1 cellular context compared by ENCODE assay signal in genomic region chr21:36700295-36700960, GRCh38.
TF ChIP-seq lines count a peak whose summit lies in the region.

No MANE protein-coding gene starts in this region.

TF ChIP-seq in HCT116, 20 proteins besides CTCF, POLR2A, EP300 and RAD21 (continued from another document):
- TF ChIP-seq ZBTB33 (IDR thresholded peaks at IDR 0.05; ENCODE audit: extremely low read depth, insufficient replicate concordance, low read length): no peak
- no peak for TF ChIP-seq CEBPB (IDR thresholded peaks at IDR 0.05; ENCODE audit: low read depth)
- TF ChIP-seq SRF (IDR thresholded peaks at IDR 0.05; ENCODE audit: low read depth): no peak
TF ChIP-seq in HCT116: peak in this region for 0.
